ENCODE assay signal across 16 cellular contexts in genomic region chr5:32932231-32932935, GRCh38.
DNase-seq lines count a peak whose midpoint lies in the region; ATAC-seq, FAIRE-seq and TF ChIP-seq lines count a peak whose summit lies in the region.
"Had no signal": no experiment of that assay in that cellular context is flagged by ENCODE, and none has a peak within 500 bp of the region (broad histone marks: within the 10 kb centered on the region; RNA-seq: fewer than 3 reads in every experiment).

No MANE protein-coding gene starts in this region.

- no peaks in the 10 kb centered on the region for H3K9me2 ChIP-seq in GM23248 (ENCODE audit: insufficient read depth)

- POLR2A ChIA-PET in HEK293T (lab: Yijun Ruan, JAX), result no interaction called here

- H3K27me3 Mint-ChIP-seq in chondrocyte (ENCODE audit: low read depth), result no peaks in the 10 kb centered on the region
- H3K27me3 Mint-ChIP-seq in osteocyte (ENCODE audit: unreplicated experiment), result no peaks in the 10 kb centered on the region
- peaks cover 0 to 2% (median 0%) of the 10 kb centered on the region in 3 donors for H3K27me3 Mint-ChIP-seq in immature natural killer cell (ENCODE audit: low read depth in 3 of 3)
- H3K27me3 Mint-ChIP-seq: CD4-positive, CD25-positive, alpha-beta regulatory T cell; IgD-negative memory B cell had no signal

- H3K4me3 ChIP-seq in GM23248 (no peak overlapping the region), fibroblast of the aortic adventitia (ENCODE audit: low read depth, low read length) (no peak overlapping the region)
- H3K4me3 ChIP-seq: BLaER1 treated with 17β-estradiol and CSF1 and Interleukin-3, amounts not matched to agents 10 nM and 100 nM; GM12878 had no signal

- H3K9ac ChIP-seq in GM23248, result no peak overlapping the region
- H3K9ac ChIP-seq: BLaER1 treated with 17β-estradiol and CSF1 and Interleukin-3, amounts not matched to agents 10 nM and 100 nM had no signal

- H3K27me3 ChIP-seq in GM23248 (replicated peaks; ENCODE audit: insufficient read depth), result no peaks in the 10 kb centered on the region
- H3K27me3 ChIP-seq: BLaER1 treated with 17β-estradiol and CSF1 and Interleukin-3, amounts not matched to agents 10 nM and 100 nM had no signal

- no peaks in the 10 kb centered on the region for H3K36me3 ChIP-seq in GM23248 (ENCODE audit: low read depth)
- H3K36me3 ChIP-seq: BLaER1 treated with 17β-estradiol and CSF1 and Interleukin-3, amounts not matched to agents 10 nM and 100 nM had no signal

- peaks cover 14% of the 10 kb centered on the region for H3K9me3 Mint-ChIP-seq in chondrocyte (ENCODE audit: low read depth)
- no peaks in the 10 kb centered on the region for H3K9me3 Mint-ChIP-seq in osteocyte (ENCODE audit: unreplicated experiment)
- H3K9me3 Mint-ChIP-seq in immature natural killer cell, result no peaks in the 10 kb centered on the region

- H3K36me3 Mint-ChIP-seq in chondrocyte (ENCODE audit: low read depth) (no peaks in the 10 kb centered on the region), osteocyte (ENCODE audit: unreplicated experiment) (no peaks in the 10 kb centered on the region), immature natural killer cell (no peaks in the 10 kb centered on the region)
- H3K36me3 Mint-ChIP-seq: CD4-positive, CD25-positive, alpha-beta regulatory T cell; IgD-negative memory B cell had no signal

- H3K4me2 ChIP-seq in GM23248 (ENCODE audit: unreplicated experiment), result no peak overlapping the region
- H3K4me2 ChIP-seq: BLaER1 treated with 17β-estradiol and CSF1 and Interleukin-3, amounts not matched to agents 10 nM and 100 nM had no signal

- no peaks in the 10 kb centered on the region for H3K79me2 ChIP-seq in GM23248 (ENCODE audit: insufficient read depth)

- in situ Hi-C loops in GM23248 (cut with MboI), result loop anchor here (25.0 kb wide), 1 partner anchor 480 kb away; no protein-coding TSS in a partner anchor

- H3K4me3 Mint-ChIP-seq in chondrocyte (ENCODE audit: unreplicated experiment) (no peak overlapping the region), osteocyte (ENCODE audit: unreplicated experiment) (no peak overlapping the region), immature natural killer cell (no peak overlapping the region)
- H3K4me3 Mint-ChIP-seq: CD4-positive, CD25-positive, alpha-beta regulatory T cell; IgD-negative memory B cell had no signal

- peaks cover 7% of the 10 kb centered on the region for H3K4me1 ChIP-seq in GM23248 (ENCODE audit: insufficient read depth)
- H3K4me1 ChIP-seq: BLaER1 treated with 17β-estradiol and CSF1 and Interleukin-3, amounts not matched to agents 10 nM and 100 nM had no signal

- H3K9me3 ChIP-seq in GM23248 (ENCODE audit: low read depth), result no peaks in the 10 kb centered on the region
- H3K9me3 ChIP-seq: BLaER1 treated with 17β-estradiol and CSF1 and Interleukin-3, amounts not matched to agents 10 nM and 100 nM had no signal

- H3K27ac ChIP-seq in GM23248, result no peak overlapping the region
- H3K27ac ChIP-seq: BLaER1 treated with 17β-estradiol and CSF1 and Interleukin-3, amounts not matched to agents 10 nM and 100 nM had no signal

- 39 to 46% methylated on average over 4 of the region's 4 CpGs for WGBS in GM23248 (ENCODE audit: low coverage in 1 of 2, low lambda C conversion rate in 2 of 2, missing lambda C conversion rate in 2 of 2), 2 experiments

- peaks cover 53% of the 10 kb centered on the region for H3K4me1 Mint-ChIP-seq in chondrocyte (ENCODE audit: low read depth)
- H3K4me1 Mint-ChIP-seq in osteocyte (ENCODE audit: unreplicated experiment), result peaks cover 30% of the 10 kb centered on the region
- no peaks in the 10 kb centered on the region for H3K4me1 Mint-ChIP-seq in immature natural killer cell
- H3K4me1 Mint-ChIP-seq: CD4-positive, CD25-positive, alpha-beta regulatory T cell; IgD-negative memory B cell had no signal

- TF ChIP-seq POLR2A in GM12891 (IDR thresholded peaks at IDR 0.05; ENCODE audit: low read depth, low read length), result no peak

- no peaks in the 10 kb centered on the region for H3F3A ChIP-seq in GM23248 (ENCODE audit: insufficient read depth)

- CTCF ChIA-PET in HEK293T (lab: Yijun Ruan, JAX), result no interaction called here

- DNase-seq in GM23248 (peak; percentile 19), chondrocyte (ENCODE audit: low spot score) (no peak), fibroblast of the aortic adventitia (ENCODE audit: low read depth) (peak; percentile 46), osteocyte (ENCODE audit: extremely low spot score, unreplicated experiment) (no peak), GM12891 (ENCODE audit: insufficient read length, low spot score) (no peak), HEK293T (ENCODE audit: extremely low spot score) (no peak), immature natural killer cell (no peak)
- DNase-seq: ACHN; CD4-positive, CD25-positive, alpha-beta regulatory T cell; DMS53; H7 had no signal

- TF ChIP-seq CTCF in chondrocyte (IDR thresholded peaks at IDR 0.05), result no peak
- TF ChIP-seq CTCF in fibroblast of the aortic adventitia (IDR thresholded peaks at IDR 0.05; ENCODE audit: insufficient read depth, low read length), result no peak
- no peak for TF ChIP-seq CTCF in osteocyte (IDR thresholded peaks at IDR 0.05)

- no peak overlapping the region for H2AFZ ChIP-seq in GM23248

- FAIRE-seq in GM12891 (lab: Jason Lieb, UNC), result no peak
- FAIRE-seq: GM12878, GM19239 had no signal

- H3K27ac Mint-ChIP-seq in chondrocyte (ENCODE audit: unreplicated experiment) (peak overlapping the region; percentile 9), osteocyte (ENCODE audit: unreplicated experiment) (peak overlapping the region; percentile 31), immature natural killer cell (no peak overlapping the region)
- H3K27ac Mint-ChIP-seq: CD4-positive, CD25-positive, alpha-beta regulatory T cell; IgD-negative memory B cell had no signal

- H4K20me1 ChIP-seq in GM23248 (ENCODE audit: insufficient read depth), result no peaks in the 10 kb centered on the region
- H4K20me1 ChIP-seq: BLaER1 treated with 17β-estradiol and CSF1 and Interleukin-3, amounts not matched to agents 10 nM and 100 nM had no signal

- ATAC-seq in GM18868 (IDR thresholded peaks at IDR 0.05; ENCODE audit: unreplicated experiment), result no peak
- ATAC-seq: GM12878 had no signal

TF ChIP-seq in GM12891, 5 proteins besides CTCF, POLR2A, EP300 and RAD21:
- TF ChIP-seq SPI1 (IDR thresholded peaks at IDR 0.05; ENCODE audit: low read depth, low read length) (no peak), POLR2AphosphoS5 (IDR thresholded peaks at IDR 0.05; ENCODE audit: low read depth, low read length) (no peak), TAF1 (IDR thresholded peaks at IDR 0.05; ENCODE audit: low read depth, low read length) (no peak), PAX5 (IDR thresholded peaks at IDR 0.05; ENCODE audit: insufficient read depth, low read length, severe bottlenecking) (no peak), POU2F2 (IDR thresholded peaks at IDR 0.05; ENCODE audit: low read depth, low read length) (no peak)

TF ChIP-seq in HEK293T, 16 proteins besides CTCF, POLR2A, EP300 and RAD21:
- TF ChIP-seq LEF1 (IDR thresholded peaks at IDR 0.05; ENCODE audit: borderline replicate concordance) (no peak), L3MBTL2 (conservative IDR thresholded peaks at IDR 0.05) (no peak), BHLHE40 (IDR thresholded peaks at IDR 0.05; ENCODE audit: borderline replicate concordance) (no peak), ZNF384 (IDR thresholded peaks at IDR 0.05) (no peak), SP1 (IDR thresholded peaks at IDR 0.05) (no peak), FOXA1 (IDR thresholded peaks at IDR 0.05) (no peak), NFRKB (IDR thresholded peaks at IDR 0.05) (no peak), FOXM1 (IDR thresholded peaks at IDR 0.05; ENCODE audit: borderline replicate concordance) (no peak), TARDBP (IDR thresholded peaks at IDR 0.05) (no peak), ARNT (IDR thresholded peaks at IDR 0.05) (no peak), ELF4 (IDR thresholded peaks at IDR 0.05) (no peak), CTBP1 (IDR thresholded peaks at IDR 0.05; ENCODE audit: borderline replicate concordance) (no peak), SUZ12 (IDR thresholded peaks at IDR 0.05) (no peak), FOXK2 (IDR thresholded peaks at IDR 0.05) (no peak)
- TF ChIP-seq, protein P1, sequence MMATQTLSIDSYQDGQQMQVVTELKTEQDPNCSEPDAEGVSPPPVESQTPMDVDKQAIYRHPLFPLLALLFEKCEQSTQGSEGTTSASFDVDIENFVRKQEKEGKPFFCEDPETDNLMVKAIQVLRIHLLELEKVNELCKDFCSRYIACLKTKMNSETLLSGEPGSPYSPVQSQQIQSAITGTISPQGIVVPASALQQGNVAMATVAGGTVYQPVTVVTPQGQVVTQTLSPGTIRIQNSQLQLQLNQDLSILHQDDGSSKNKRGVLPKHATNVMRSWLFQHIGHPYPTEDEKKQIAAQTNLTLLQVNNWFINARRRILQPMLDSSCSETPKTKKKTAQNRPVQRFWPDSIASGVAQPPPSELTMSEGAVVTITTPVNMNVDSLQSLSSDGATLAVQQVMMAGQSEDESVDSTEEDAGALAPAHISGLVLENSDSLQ (IDR thresholded peaks at IDR 0.05), result no peak

Comparison
In these comparisons a context has a peak if more than half of its experiments do, and no peak if none do; other contexts are left out.
1. DNase-seq: peak in GM23248 (single experiment) and fibroblast of the aortic adventitia (single experiment); none in chondrocyte (single experiment), osteocyte (single experiment), GM12891 (single experiment), HEK293T (single experiment) and immature natural killer cell (0 of 3).
2. H3K27ac Mint-ChIP-seq: peak in chondrocyte (single experiment) and osteocyte (single experiment); none in immature natural killer cell (0 of 6).